In genomic region chr16:85360323-85361277, GRCh38 we compare ENCODE assay signal across 10 cellular contexts.
A peak's percentile ranks its signal among the peaks of the same experiment; 100 is the strongest.
DNase-seq lines count a peak whose midpoint lies in the region; ATAC-seq lines count a peak whose summit lies in the region.
"Had no signal": no experiment of that assay in that cellular context is flagged by ENCODE, and none has a peak within 500 bp of the region (broad histone marks: within the 10 kb centered on the region; RNA-seq: fewer than 3 reads in every experiment).

No MANE protein-coding gene starts in this region.

- no peaks in the 10 kb centered on the region for H3K9me3 ChIP-seq in mucosa of rectum (ENCODE audit: control insufficient read depth in 2 of 2, low read length in 2 of 2)

- peak overlapping the region in 1 of 2 donors; percentile 28 for H3K9ac ChIP-seq in mucosa of rectum (ENCODE audit: low read depth in 1 of 2, low read length in 2 of 2)

- no peaks in the 10 kb centered on the region for H3K27me3 ChIP-seq in mucosa of rectum (ENCODE audit: control insufficient read depth in 2 of 2, insufficient read depth in 2 of 2, low read length in 2 of 2)

- H3K27ac ChIP-seq in mucosa of rectum (ENCODE audit: low read depth in 2 of 2, low read length in 2 of 2), result peak overlapping the region; percentile 56 to 75

- no peaks in the 10 kb centered on the region for H3K36me3 ChIP-seq in mucosa of rectum (ENCODE audit: control insufficient read depth in 2 of 2, insufficient read depth in 2 of 2, low read length in 2 of 2)

- ATAC-seq in HG03571 (IDR thresholded peaks at IDR 0.05; ENCODE audit: unreplicated experiment) (no peak), GM19395 (IDR thresholded peaks at IDR 0.05; ENCODE audit: unreplicated experiment) (no peak)
- ATAC-seq: activated CD4-positive, CD25-positive, alpha-beta regulatory T cell treated with anti-CD3 and anti-CD28 coated beads, Interleukin-2, amount 50 U/mL, for 24 hours had no signal

- H3K4me3 ChIP-seq in mucosa of rectum (ENCODE audit: low read length in 2 of 2), result peak overlapping the region in 1 of 2 donors; percentile 37
- H3K4me3 ChIP-seq: coronary artery had no signal

- peaks cover 20 to 37% of the 10 kb centered on the region in 2 donors for H3K4me1 ChIP-seq in mucosa of rectum (ENCODE audit: control insufficient read depth in 2 of 2, insufficient read depth in 2 of 2, low read length in 2 of 2)

- DNase-seq in DMS 273 treated with DMSO at 0.1 percent for 48 hours (lab: John Stamatoyannopoulos, UW) (peak; percentile 94), NCI-H1694 treated with DMSO at 0.1 percent for 48 hours (lab: John Stamatoyannopoulos, UW) (peak; percentile 93), SK-N-DZ (ENCODE audit: low spot score) (peak; percentile 88), NOMO-1 (lab: John Stamatoyannopoulos, UW; ENCODE audit: unreplicated experiment in 2 of 2) (no peak)
- no peak for DNase-seq in stimulated activated CD4-positive, alpha-beta T cell treated with anti-CD3 and anti-CD28 coated beads, Interleukin-4, amount 100 ng/mL, for 24 hours

Comparison
In these comparisons a context has a peak if more than half of its experiments do, and no peak if none do; other contexts are left out.
1. DNase-seq: peak in DMS 273 treated with DMSO at 0.1 percent for 48 hours (single experiment), NCI-H1694 treated with DMSO at 0.1 percent for 48 hours (single experiment) and SK-N-DZ (single experiment); none in NOMO-1 (0 of 2) and stimulated activated CD4-positive, alpha-beta T cell treated with anti-CD3 and anti-CD28 coated beads, Interleukin-4, amount 100 ng/mL, for 24 hours (single experiment).